Comparison of ENCODE assay signal across 1 cellular context in the genomic region with DNA sequence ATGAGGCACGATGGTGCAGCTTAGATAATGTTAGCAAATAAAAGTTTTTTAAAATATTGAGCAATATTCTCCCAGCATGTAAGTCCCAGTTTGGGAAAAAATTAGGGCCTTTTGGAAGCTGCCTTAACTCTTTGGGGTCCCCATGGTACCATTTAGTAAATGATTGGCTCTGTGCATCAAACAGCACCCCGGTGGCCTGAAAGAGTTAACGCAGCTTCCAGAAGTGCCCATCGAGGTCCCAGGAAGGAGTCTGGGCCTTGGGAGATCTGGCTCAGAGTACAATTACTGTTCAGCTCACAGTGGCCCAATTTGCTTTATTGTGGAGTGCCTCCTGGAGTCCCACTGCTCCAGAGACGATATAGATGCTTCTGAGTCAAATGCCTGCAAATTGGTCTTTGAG.
TF ChIP-seq lines count a peak whose summit lies in the region.

No MANE protein-coding gene starts in this region.

TF ChIP-seq in GM12878, 131 proteins besides CTCF, POLR2A, EP300 and RAD21:
- TF ChIP-seq, protein P1, sequence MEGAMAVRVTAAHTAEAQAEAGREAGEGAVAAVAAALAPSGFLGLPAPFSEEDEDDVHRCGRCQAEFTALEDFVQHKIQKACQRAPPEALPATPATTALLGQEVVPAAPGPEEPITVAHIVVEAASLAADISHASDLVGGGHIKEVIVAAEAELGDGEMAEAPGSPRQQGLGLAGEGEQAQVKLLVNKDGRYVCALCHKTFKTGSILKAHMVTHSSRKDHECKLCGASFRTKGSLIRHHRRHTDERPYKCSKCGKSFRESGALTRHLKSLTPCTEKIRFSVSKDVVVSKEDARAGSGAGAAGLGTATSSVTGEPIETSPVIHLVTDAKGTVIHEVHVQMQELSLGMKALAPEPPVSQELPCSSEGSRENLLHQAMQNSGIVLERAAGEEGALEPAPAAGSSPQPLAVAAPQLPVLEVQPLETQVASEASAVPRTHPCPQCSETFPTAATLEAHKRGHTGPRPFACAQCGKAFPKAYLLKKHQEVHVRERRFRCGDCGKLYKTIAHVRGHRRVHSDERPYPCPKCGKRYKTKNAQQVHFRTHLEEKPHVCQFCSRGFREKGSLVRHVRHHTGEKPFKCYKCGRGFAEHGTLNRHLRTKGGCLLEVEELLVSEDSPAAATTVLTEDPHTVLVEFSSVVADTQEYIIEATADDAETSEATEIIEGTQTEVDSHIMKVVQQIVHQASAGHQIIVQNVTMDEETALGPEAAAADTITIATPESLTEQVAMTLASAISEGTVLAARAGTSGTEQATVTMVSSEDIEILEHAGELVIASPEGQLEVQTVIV (IDR thresholded peaks at IDR 0.05; ENCODE audit: borderline replicate concordance, partially characterized antibody): no peak
- TF ChIP-seq FOS (IDR thresholded peaks at IDR 0.05; ENCODE audit: borderline replicate concordance, extremely low read depth, insufficient read length): no peak
- TF ChIP-seq, protein P2, sequence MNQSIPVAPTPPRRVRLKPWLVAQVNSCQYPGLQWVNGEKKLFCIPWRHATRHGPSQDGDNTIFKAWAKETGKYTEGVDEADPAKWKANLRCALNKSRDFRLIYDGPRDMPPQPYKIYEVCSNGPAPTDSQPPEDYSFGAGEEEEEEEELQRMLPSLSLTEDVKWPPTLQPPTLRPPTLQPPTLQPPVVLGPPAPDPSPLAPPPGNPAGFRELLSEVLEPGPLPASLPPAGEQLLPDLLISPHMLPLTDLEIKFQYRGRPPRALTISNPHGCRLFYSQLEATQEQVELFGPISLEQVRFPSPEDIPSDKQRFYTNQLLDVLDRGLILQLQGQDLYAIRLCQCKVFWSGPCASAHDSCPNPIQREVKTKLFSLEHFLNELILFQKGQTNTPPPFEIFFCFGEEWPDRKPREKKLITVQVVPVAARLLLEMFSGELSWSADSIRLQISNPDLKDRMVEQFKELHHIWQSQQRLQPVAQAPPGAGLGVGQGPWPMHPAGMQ (IDR thresholded peaks at IDR 0.05; ENCODE audit: borderline replicate concordance): no peak
- TF ChIP-seq CBX3 (IDR thresholded peaks at IDR 0.05; ENCODE audit: borderline replicate concordance, low read depth): no peak
- TF ChIP-seq, protein P3, sequence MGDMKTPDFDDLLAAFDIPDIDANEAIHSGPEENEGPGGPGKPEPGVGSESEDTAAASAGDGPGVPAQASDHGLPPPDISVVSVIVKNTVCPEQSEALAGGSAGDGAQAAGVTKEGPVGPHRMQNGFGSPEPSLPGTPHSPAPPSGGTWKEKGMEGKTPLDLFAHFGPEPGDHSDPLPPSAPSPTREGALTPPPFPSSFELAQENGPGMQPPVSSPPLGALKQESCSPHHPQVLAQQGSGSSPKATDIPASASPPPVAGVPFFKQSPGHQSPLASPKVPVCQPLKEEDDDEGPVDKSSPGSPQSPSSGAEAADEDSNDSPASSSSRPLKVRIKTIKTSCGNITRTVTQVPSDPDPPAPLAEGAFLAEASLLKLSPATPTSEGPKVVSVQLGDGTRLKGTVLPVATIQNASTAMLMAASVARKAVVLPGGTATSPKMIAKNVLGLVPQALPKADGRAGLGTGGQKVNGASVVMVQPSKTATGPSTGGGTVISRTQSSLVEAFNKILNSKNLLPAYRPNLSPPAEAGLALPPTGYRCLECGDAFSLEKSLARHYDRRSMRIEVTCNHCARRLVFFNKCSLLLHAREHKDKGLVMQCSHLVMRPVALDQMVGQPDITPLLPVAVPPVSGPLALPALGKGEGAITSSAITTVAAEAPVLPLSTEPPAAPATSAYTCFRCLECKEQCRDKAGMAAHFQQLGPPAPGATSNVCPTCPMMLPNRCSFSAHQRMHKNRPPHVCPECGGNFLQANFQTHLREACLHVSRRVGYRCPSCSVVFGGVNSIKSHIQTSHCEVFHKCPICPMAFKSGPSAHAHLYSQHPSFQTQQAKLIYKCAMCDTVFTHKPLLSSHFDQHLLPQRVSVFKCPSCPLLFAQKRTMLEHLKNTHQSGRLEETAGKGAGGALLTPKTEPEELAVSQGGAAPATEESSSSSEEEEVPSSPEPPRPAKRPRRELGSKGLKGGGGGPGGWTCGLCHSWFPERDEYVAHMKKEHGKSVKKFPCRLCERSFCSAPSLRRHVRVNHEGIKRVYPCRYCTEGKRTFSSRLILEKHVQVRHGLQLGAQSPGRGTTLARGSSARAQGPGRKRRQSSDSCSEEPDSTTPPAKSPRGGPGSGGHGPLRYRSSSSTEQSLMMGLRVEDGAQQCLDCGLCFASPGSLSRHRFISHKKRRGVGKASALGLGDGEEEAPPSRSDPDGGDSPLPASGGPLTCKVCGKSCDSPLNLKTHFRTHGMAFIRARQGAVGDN (IDR thresholded peaks at IDR 0.05): no peak
- TF ChIP-seq NR2C1 (IDR thresholded peaks at IDR 0.05): no peak
- TF ChIP-seq, protein P4, sequence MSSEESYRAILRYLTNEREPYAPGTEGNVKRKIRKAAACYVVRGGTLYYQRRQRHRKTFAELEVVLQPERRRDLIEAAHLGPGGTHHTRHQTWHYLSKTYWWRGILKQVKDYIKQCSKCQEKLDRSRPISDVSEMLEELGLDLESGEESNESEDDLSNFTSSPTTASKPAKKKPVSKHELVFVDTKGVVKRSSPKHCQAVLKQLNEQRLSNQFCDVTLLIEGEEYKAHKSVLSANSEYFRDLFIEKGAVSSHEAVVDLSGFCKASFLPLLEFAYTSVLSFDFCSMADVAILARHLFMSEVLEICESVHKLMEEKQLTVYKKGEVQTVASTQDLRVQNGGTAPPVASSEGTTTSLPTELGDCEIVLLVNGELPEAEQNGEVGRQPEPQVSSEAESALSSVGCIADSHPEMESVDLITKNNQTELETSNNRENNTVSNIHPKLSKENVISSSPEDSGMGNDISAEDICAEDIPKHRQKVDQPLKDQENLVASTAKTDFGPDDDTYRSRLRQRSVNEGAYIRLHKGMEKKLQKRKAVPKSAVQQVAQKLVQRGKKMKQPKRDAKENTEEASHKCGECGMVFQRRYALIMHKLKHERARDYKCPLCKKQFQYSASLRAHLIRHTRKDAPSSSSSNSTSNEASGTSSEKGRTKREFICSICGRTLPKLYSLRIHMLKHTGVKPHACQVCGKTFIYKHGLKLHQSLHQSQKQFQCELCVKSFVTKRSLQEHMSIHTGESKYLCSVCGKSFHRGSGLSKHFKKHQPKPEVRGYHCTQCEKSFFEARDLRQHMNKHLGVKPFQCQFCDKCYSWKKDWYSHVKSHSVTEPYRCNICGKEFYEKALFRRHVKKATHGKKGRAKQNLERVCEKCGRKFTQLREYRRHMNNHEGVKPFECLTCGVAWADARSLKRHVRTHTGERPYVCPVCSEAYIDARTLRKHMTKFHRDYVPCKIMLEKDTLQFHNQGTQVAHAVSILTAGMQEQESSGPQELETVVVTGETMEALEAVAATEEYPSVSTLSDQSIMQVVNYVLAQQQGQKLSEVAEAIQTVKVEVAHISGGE (CRISPR knock-in tag; IDR thresholded peaks at IDR 0.05): no peak
- no peak for TF ChIP-seq RFX5 (IDR thresholded peaks at IDR 0.05; ENCODE audit: low read depth, low read length)
- TF ChIP-seq ZNF217 (IDR thresholded peaks at IDR 0.05): no peak
- TF ChIP-seq, protein P5, sequence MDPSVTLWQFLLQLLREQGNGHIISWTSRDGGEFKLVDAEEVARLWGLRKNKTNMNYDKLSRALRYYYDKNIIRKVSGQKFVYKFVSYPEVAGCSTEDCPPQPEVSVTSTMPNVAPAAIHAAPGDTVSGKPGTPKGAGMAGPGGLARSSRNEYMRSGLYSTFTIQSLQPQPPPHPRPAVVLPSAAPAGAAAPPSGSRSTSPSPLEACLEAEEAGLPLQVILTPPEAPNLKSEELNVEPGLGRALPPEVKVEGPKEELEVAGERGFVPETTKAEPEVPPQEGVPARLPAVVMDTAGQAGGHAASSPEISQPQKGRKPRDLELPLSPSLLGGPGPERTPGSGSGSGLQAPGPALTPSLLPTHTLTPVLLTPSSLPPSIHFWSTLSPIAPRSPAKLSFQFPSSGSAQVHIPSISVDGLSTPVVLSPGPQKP (IDR thresholded peaks at IDR 0.05; ENCODE audit: low read depth, low read length): no peak
- TF ChIP-seq SRF (IDR thresholded peaks at IDR 0.05; ENCODE audit: low read depth in 2 of 2, low read length in 2 of 2): no peak
- no peak for TF ChIP-seq NFIC (IDR thresholded peaks at IDR 0.05; ENCODE audit: low read depth, low read length)
- no peak for TF ChIP-seq SUZ12 (IDR thresholded peaks at IDR 0.05; ENCODE audit: unreplicated experiment)
- TF ChIP-seq BCL11A (IDR thresholded peaks at IDR 0.05; ENCODE audit: low read depth, low read length): no peak
- no peak for TF ChIP-seq SMARCA5 (IDR thresholded peaks at IDR 0.05)
- TF ChIP-seq HDAC6 (IDR thresholded peaks at IDR 0.05; ENCODE audit: unreplicated experiment): no peak
- no peak for TF ChIP-seq EED (IDR thresholded peaks at IDR 0.05; ENCODE audit: low read depth)
- TF ChIP-seq, protein P6, sequence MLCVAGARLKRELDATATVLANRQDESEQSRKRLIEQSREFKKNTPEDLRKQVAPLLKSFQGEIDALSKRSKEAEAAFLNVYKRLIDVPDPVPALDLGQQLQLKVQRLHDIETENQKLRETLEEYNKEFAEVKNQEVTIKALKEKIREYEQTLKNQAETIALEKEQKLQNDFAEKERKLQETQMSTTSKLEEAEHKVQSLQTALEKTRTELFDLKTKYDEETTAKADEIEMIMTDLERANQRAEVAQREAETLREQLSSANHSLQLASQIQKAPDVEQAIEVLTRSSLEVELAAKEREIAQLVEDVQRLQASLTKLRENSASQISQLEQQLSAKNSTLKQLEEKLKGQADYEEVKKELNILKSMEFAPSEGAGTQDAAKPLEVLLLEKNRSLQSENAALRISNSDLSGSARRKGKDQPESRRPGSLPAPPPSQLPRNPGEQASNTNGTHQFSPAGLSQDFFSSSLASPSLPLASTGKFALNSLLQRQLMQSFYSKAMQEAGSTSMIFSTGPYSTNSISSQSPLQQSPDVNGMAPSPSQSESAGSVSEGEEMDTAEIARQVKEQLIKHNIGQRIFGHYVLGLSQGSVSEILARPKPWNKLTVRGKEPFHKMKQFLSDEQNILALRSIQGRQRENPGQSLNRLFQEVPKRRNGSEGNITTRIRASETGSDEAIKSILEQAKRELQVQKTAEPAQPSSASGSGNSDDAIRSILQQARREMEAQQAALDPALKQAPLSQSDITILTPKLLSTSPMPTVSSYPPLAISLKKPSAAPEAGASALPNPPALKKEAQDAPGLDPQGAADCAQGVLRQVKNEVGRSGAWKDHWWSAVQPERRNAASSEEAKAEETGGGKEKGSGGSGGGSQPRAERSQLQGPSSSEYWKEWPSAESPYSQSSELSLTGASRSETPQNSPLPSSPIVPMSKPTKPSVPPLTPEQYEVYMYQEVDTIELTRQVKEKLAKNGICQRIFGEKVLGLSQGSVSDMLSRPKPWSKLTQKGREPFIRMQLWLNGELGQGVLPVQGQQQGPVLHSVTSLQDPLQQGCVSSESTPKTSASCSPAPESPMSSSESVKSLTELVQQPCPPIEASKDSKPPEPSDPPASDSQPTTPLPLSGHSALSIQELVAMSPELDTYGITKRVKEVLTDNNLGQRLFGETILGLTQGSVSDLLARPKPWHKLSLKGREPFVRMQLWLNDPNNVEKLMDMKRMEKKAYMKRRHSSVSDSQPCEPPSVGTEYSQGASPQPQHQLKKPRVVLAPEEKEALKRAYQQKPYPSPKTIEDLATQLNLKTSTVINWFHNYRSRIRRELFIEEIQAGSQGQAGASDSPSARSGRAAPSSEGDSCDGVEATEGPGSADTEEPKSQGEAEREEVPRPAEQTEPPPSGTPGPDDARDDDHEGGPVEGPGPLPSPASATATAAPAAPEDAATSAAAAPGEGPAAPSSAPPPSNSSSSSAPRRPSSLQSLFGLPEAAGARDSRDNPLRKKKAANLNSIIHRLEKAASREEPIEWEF (IDR thresholded peaks at IDR 0.05; ENCODE audit: insufficient replicate concordance, low read depth, low read length): no peak
- TF ChIP-seq NR2C2 (IDR thresholded peaks at IDR 0.05; ENCODE audit: borderline replicate concordance, control insufficient read depth, insufficient read length, low read depth): no peak
- no peak for TF ChIP-seq SIN3A (IDR thresholded peaks at IDR 0.05; ENCODE audit: low read depth, low read length)
